ENCODE assay signal across 19 cellular contexts in genomic region chr1:59690531-59690930, GRCh38.
A peak's percentile ranks its signal among the peaks of the same experiment; 100 is the strongest.
DNase-seq lines count a peak whose midpoint lies in the region; ATAC-seq and TF ChIP-seq lines count a peak whose summit lies in the region.
"Had no signal": no experiment of that assay in that cellular context is flagged by ENCODE, and none has a peak within 500 bp of the region (broad histone marks: within the 10 kb centered on the region; RNA-seq: fewer than 3 reads in every experiment).

No MANE protein-coding gene starts in this region.

- intact Hi-C loops in heart left ventricle (cut with DNase I), result loop anchor here in 9 of 10 donors (5.0 to 10.0 kb wide), 8 partner anchors 246 to 916 kb away; partner anchors contain the start of genes FGGY (in 5 of the 9) and JUN (in 1 of the 9)
- intact Hi-C loops in upper lobe of right lung (cut with DNase I), result no loop called here

- H3K36me3 ChIP-seq in cardiac muscle cell, result no peaks in the 10 kb centered on the region
- no peaks in the 10 kb centered on the region for H3K36me3 ChIP-seq in heart left ventricle
- H3K36me3 ChIP-seq in upper lobe of right lung, result no peaks in the 10 kb centered on the region
- no peaks in the 10 kb centered on the region for H3K36me3 ChIP-seq in upper lobe of left lung

- H3K27ac ChIP-seq in cardiac muscle cell (peak overlapping the region; percentile 6), heart left ventricle (peak overlapping the region in 3 of 12 donors; percentile 22 to 32 (median 29)), upper lobe of right lung (peak overlapping the region; percentile 6), upper lobe of left lung (no peak overlapping the region)
- H3K27ac ChIP-seq: foreskin keratinocyte had no signal

- TF ChIP-seq POLR2A in heart left ventricle (IDR thresholded peaks at IDR 0.05), result no peak
- TF ChIP-seq POLR2A in upper lobe of left lung (IDR thresholded peaks at IDR 0.05), result no peak

- TF ChIP-seq CTCF in cardiac muscle cell (IDR thresholded peaks at IDR 0.05; ENCODE audit: low read depth, low read length) (no peak), heart left ventricle (IDR thresholded peaks at IDR 0.05) (no peak), upper lobe of right lung (IDR thresholded peaks at IDR 0.05) (no peak), upper lobe of left lung (IDR thresholded peaks at IDR 0.05) (no peak)

- DNase-seq in cardiac muscle cell (ENCODE audit: low read depth in 1 of 2, low spot score in 1 of 2) (no peak), heart left ventricle (no peak), kidney tubule cell (ENCODE audit: low spot score) (peak; percentile 34), renal cortical epithelial cell (ENCODE audit: low read depth) (peak; percentile 22), upper lobe of right lung (no peak), upper lobe of left lung (no peak)
- DNase-seq in activated CD8-positive, alpha-beta memory T cell treated with anti-CD3 and anti-CD28 coated beads, Interleukin-2, amount 50 U/mL, for 48 hours, result no peak
- DNase-seq: activated CD4-positive, alpha-beta T cell treated with anti-CD3 and anti-CD28 coated beads, Interleukin-2, amount 50 U/mL, for 48 hours; activated naive CD8-positive, alpha-beta T cell treated with anti-CD3 and anti-CD28 coated beads for 36 hours; cerebellar nuclear complex; effector CD8-positive, alpha-beta T cell; foreskin keratinocyte; hypothalamus; NCI-H2081; NCI-H446 treated with DMSO at 0.1 percent for 48 hours; stimulated activated CD4-positive, alpha-beta T cell treated with anti-CD3 and anti-CD28 coated beads, Interleukin-4, amount 100 ng/mL, for 24 hours; stimulated activated naive CD4-positive, alpha-beta T cell treated with Interleukin-2 at 50 U/mL for 16 hours had no signal

- no peaks in the 10 kb centered on the region for H3K9me3 ChIP-seq in cardiac muscle cell (ENCODE audit: low read depth)
- no peaks in the 10 kb centered on the region for H3K9me3 ChIP-seq in heart left ventricle
- H3K9me3 ChIP-seq in upper lobe of right lung, result no peaks in the 10 kb centered on the region
- H3K9me3 ChIP-seq in upper lobe of left lung, result no peaks in the 10 kb centered on the region

- TF ChIP-seq EP300 in upper lobe of left lung (IDR thresholded peaks at IDR 0.05), result no peak

- H3K4me1 ChIP-seq in cardiac muscle cell (ENCODE audit: low read depth) (peaks cover 13% of the 10 kb centered on the region), heart left ventricle (peaks cover 0 to 38% (median 6%) of the 10 kb centered on the region in 12 donors), upper lobe of right lung (peaks cover 22% of the 10 kb centered on the region), upper lobe of left lung (peaks cover 0 to 8% (median 3%) of the 10 kb centered on the region in 4 donors)
- H3K4me1 ChIP-seq: foreskin keratinocyte had no signal

- ATAC-seq in heart left ventricle, result no peak
- no peak for ATAC-seq in upper lobe of right lung
- no peak for ATAC-seq in GM18519 (IDR thresholded peaks at IDR 0.05; ENCODE audit: low FRiP score, unreplicated experiment)
- no peak for ATAC-seq in upper lobe of left lung (ENCODE audit: low FRiP score in 2 of 2)
- ATAC-seq: foreskin keratinocyte, Panc1 had no signal

- H3K4me3 ChIP-seq in cardiac muscle cell, result no peak overlapping the region
- H3K4me3 ChIP-seq in heart left ventricle, result no peak overlapping the region
- H3K4me3 ChIP-seq in upper lobe of right lung, result no peak overlapping the region
- no peak overlapping the region for H3K4me3 ChIP-seq in upper lobe of left lung

- H3K27me3 ChIP-seq in cardiac muscle cell (no peaks in the 10 kb centered on the region), heart left ventricle (no peaks in the 10 kb centered on the region), upper lobe of right lung (no peaks in the 10 kb centered on the region), upper lobe of left lung (no peaks in the 10 kb centered on the region)
- H3K27me3 ChIP-seq: foreskin keratinocyte had no signal

- 94 to 98% (median 95%) methylated on average over 3 of the region's 3 CpGs for WGBS in heart left ventricle, 4 donors
- 90 to 91% methylated on average over 3 of the region's 3 CpGs for WGBS in upper lobe of left lung, 2 donors

Comparison
In these comparisons a context has a peak if more than half of its experiments do, and no peak if none do; other contexts are left out.
1. DNase-seq: peak in kidney tubule cell (single experiment) and renal cortical epithelial cell (single experiment); none in cardiac muscle cell (0 of 2), heart left ventricle (0 of 5), upper lobe of right lung (single experiment), activated CD8-positive, alpha-beta memory T cell treated with anti-CD3 and anti-CD28 coated beads, Interleukin-2, amount 50 U/mL, for 48 hours (single experiment) and upper lobe of left lung (0 of 2).
2. H3K27ac ChIP-seq: peak in cardiac muscle cell (single experiment) and upper lobe of right lung (single experiment); none in upper lobe of left lung (0 of 4).